9 cellular contexts compared by ENCODE assay signal in genomic region chr3:30893678-30894325, GRCh38. TPM values are rescaled to one million over a fixed set of nuclear protein-coding genes. Genes with fewer than 3 reads are reported as not detected.
A peak's percentile ranks its signal among the peaks of the same experiment; 100 is the strongest.
DNase-seq lines count a peak whose midpoint lies in the region; ATAC-seq and TF ChIP-seq lines count a peak whose summit lies in the region.
"Had no signal": no experiment of that assay in that cellular context is flagged by ENCODE, and none has a peak within 500 bp of the region (broad histone marks: within the 10 kb centered on the region; RNA-seq: fewer than 3 reads in every experiment).

No MANE protein-coding gene starts in this region.

- no peak overlapping the region for H2AFZ ChIP-seq in PC-9
- peak overlapping the region; percentile 51 for H2AFZ ChIP-seq in fibroblast of lung (ENCODE audit: low read length)

- intact Hi-C loops in PC-9 (cut with micrococcal nuclease; ENCODE audit: unreplicated experiment) = no loop called here

- no peak for DNase-seq in H7
- DNase-seq in PC-9 = no peak
- no peak for DNase-seq in fibroblast of lung (ENCODE audit: low read depth in 2 of 2)
- DNase-seq in skeletal muscle cell (ENCODE audit: low read depth) = no peak
- no peak for DNase-seq in SIG-M5 treated with dmso at 0.1 percent for 504 hours (lab: John Stamatoyannopoulos, UW; ENCODE audit: unreplicated experiment)
- no peak for DNase-seq in SW 1271 (lab: John Stamatoyannopoulos, UW)
- DNase-seq: NCI-H2171 had no signal

- H3K4me1 ChIP-seq in PC-9 (replicated peaks; ENCODE audit: insufficient read depth) (no peaks in the 10 kb centered on the region), fibroblast of lung (ENCODE audit: control insufficient read depth, extremely low read depth, insufficient read depth, low read length) (peaks cover 3% of the 10 kb centered on the region)

- ATAC-seq in HG02981 (IDR thresholded peaks at IDR 0.05; ENCODE audit: unreplicated experiment) (no peak), HG03280 (IDR thresholded peaks at IDR 0.05; ENCODE audit: unreplicated experiment) (no peak)

- no peaks in the 10 kb centered on the region for H3F3A ChIP-seq in PC-9 (ENCODE audit: insufficient read depth, low read depth)

- H3K4me3 ChIP-seq in H7 (ENCODE audit: insufficient read depth, low read depth, low read length) (peak overlapping the region; percentile 33; the same call in 1 of the 2 replicates), PC-9 (no peak overlapping the region), fibroblast of lung (replicated peaks in 1 of 4; ENCODE audit: control extremely low read depth in 1 of 4, insufficient read depth in 1 of 4, low read depth in 3 of 4, low read length in 4 of 4) (peak overlapping the region; percentile 61 to 69 (median 68)), skeletal muscle cell (ENCODE audit: low read depth, low read length) (peak overlapping the region; percentile 47)

- H3K9me3 ChIP-seq in PC-9 (ENCODE audit: insufficient read depth, low read depth) (no peaks in the 10 kb centered on the region), fibroblast of lung (ENCODE audit: control insufficient read depth, insufficient read depth, low read depth, low read length) (no peaks in the 10 kb centered on the region)

- H3K79me2 ChIP-seq in PC-9 (ENCODE audit: low read depth) (no peaks in the 10 kb centered on the region), fibroblast of lung (ENCODE audit: control insufficient read depth, insufficient read depth, low read length) (no peaks in the 10 kb centered on the region)

- H3K9ac ChIP-seq in fibroblast of lung (ENCODE audit: insufficient read depth, low read length) = no peak overlapping the region

- no peaks in the 10 kb centered on the region for H3K36me3 ChIP-seq in H7 (replicated peaks; ENCODE audit: control insufficient read depth, insufficient read depth, low read length)
- no peaks in the 10 kb centered on the region for H3K36me3 ChIP-seq in PC-9 (ENCODE audit: low read depth)
- no peaks in the 10 kb centered on the region for H3K36me3 ChIP-seq in fibroblast of lung (ENCODE audit: control insufficient read depth, insufficient read depth, low read length)

- H3K27me3 ChIP-seq in H7 (ENCODE audit: control insufficient read depth, insufficient read depth, low read length) (peaks cover 18% of the 10 kb centered on the region), PC-9 (ENCODE audit: insufficient read depth, low read depth) (no peaks in the 10 kb centered on the region), fibroblast of lung (ENCODE audit: control insufficient read depth, insufficient read depth, low read length) (no peaks in the 10 kb centered on the region)

- H3K9me2 ChIP-seq in PC-9 (ENCODE audit: insufficient read depth) = no peaks in the 10 kb centered on the region

- no TSS peak for BruUV-seq in PC-9 (replicated peaks; lab: Mats Ljungman, UMichigan)

- POLR2A ChIA-PET in PC-9 (lab: Charles Lee; ENCODE audit: unreplicated experiment) = no interaction called here

- H4K20me1 ChIP-seq in PC-9 (ENCODE audit: insufficient read depth) = no peaks in the 10 kb centered on the region
- no peaks in the 10 kb centered on the region for H4K20me1 ChIP-seq in fibroblast of lung (ENCODE audit: control insufficient read depth, extremely low read depth, insufficient read depth, low read length)

- TF ChIP-seq CTCF in PC-9 (conservative IDR thresholded peaks at IDR 0.05) (no peak), fibroblast of lung (conservative IDR thresholded peaks at IDR 0.05 in 1 of 2, IDR thresholded peaks at IDR 0.05 in 1 of 2; ENCODE audit: low read depth in 1 of 2, low read length in 2 of 2) (no peak)

- CTCF ChIA-PET in PC-9 (lab: Charles Lee) = no interaction called here

- peak overlapping the region; percentile 50; the same call in 1 of the 2 replicates for H3K4me2 ChIP-seq in PC-9
- H3K4me2 ChIP-seq in fibroblast of lung (ENCODE audit: extremely low read depth, insufficient read depth, low read length) = peak overlapping the region; percentile 89

- no peak overlapping the region for H3K27ac ChIP-seq in PC-9
- no peak overlapping the region for H3K27ac ChIP-seq in fibroblast of lung (ENCODE audit: insufficient read depth, low read length)

RNA-seq across cellular contexts. Expression of gene GADL1, which starts 0.7 kb away (rescaled TPM):
- not detected in 2 replicates for total RNA-seq in H7 (2014; rRNA removed; shearing (Covaris generic))
- total RNA-seq in PC-9 (2021) = not detected in 2 replicates
- 2.6 and 3.6 TPM in 2 replicates for total RNA-seq in fibroblast of lung
- 0.18 and 0.27 TPM in 2 replicates for polyA plus RNA-seq in fibroblast of lung
- 0.19 and 0.28 TPM in 2 replicates for polyA plus RNA-seq in fibroblast of lung (2012)
- not detected in 2 replicates for polyA minus RNA-seq in fibroblast of lung (ENCODE audit: low replicate concordance)
